1 cellular context compared by ENCODE assay signal in the genomic region with DNA sequence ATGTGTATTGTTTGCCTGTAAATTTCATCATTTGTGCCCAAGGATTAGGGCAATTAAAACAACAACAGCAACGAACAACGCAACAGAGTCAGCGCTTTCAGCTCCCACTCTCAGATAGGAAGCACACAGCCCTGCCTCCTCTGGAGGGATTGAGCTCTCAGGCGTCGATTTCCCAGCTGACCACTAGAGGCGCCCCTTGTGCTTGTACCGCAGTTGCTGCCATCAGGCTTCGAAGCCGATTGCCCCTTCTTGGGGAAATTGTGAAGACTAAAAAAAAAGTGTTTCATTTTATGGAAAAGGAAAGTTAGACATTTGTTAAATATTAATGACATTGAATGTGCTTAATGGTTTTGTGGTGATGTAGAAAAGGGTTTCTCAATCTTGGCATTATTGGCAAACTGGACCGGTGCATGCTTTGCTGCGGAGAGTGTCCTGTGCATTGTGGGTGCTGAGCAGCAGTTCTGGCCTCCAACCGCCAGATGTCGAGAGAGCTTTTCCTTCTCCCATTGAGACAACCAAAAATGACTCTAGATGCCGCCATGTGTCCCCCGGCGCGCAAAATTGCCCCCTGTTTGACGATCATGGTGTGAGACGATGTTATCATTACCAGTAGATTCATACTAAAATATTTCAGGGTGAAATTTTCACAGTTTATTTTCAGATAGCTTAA.
A peak's percentile ranks its signal among the peaks of the same experiment; 100 is the strongest.
TF ChIP-seq lines count a peak whose summit lies in the region.

No MANE protein-coding gene starts in this region.

TF ChIP-seq in H1, 55 proteins besides CTCF, POLR2A, EP300 and RAD21 (continued from another document):
- TF ChIP-seq BCL11A (IDR thresholded peaks at IDR 0.05; ENCODE audit: low read depth in 2 of 2, low read length in 2 of 2) (no peak), FOSL1 (IDR thresholded peaks at IDR 0.05; ENCODE audit: insufficient read depth, low read depth, low read length) (no peak), ASH2L (IDR thresholded peaks at IDR 0.05; ENCODE audit: low read length) (no peak), KDM1A (IDR thresholded peaks at IDR 0.05; ENCODE audit: borderline replicate concordance, low read length) (no peak), PHF8 (conservative IDR thresholded peaks at IDR 0.05; ENCODE audit: low read depth, low read length) (no peak), SP1 (IDR thresholded peaks at IDR 0.05; ENCODE audit: low read depth, low read length) (no peak), GABPA (IDR thresholded peaks at IDR 0.05; ENCODE audit: borderline replicate concordance, insufficient read depth, low read length) (no peak)
- TF ChIP-seq, protein P1, sequence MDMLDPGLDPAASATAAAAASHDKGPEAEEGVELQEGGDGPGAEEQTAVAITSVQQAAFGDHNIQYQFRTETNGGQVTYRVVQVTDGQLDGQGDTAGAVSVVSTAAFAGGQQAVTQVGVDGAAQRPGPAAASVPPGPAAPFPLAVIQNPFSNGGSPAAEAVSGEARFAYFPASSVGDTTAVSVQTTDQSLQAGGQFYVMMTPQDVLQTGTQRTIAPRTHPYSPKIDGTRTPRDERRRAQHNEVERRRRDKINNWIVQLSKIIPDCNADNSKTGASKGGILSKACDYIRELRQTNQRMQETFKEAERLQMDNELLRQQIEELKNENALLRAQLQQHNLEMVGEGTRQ (IDR thresholded peaks at IDR 0.05; ENCODE audit: low read length): no peak
- TF ChIP-seq, protein P2, sequence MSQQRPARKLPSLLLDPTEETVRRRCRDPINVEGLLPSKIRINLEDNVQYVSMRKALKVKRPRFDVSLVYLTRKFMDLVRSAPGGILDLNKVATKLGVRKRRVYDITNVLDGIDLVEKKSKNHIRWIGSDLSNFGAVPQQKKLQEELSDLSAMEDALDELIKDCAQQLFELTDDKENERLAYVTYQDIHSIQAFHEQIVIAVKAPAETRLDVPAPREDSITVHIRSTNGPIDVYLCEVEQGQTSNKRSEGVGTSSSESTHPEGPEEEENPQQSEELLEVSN (IDR thresholded peaks at IDR 0.05): peak; percentile 71; the same call in 1 of the 2 replicates
